ENCODE assay signal across 8 cellular contexts in the genomic region with DNA sequence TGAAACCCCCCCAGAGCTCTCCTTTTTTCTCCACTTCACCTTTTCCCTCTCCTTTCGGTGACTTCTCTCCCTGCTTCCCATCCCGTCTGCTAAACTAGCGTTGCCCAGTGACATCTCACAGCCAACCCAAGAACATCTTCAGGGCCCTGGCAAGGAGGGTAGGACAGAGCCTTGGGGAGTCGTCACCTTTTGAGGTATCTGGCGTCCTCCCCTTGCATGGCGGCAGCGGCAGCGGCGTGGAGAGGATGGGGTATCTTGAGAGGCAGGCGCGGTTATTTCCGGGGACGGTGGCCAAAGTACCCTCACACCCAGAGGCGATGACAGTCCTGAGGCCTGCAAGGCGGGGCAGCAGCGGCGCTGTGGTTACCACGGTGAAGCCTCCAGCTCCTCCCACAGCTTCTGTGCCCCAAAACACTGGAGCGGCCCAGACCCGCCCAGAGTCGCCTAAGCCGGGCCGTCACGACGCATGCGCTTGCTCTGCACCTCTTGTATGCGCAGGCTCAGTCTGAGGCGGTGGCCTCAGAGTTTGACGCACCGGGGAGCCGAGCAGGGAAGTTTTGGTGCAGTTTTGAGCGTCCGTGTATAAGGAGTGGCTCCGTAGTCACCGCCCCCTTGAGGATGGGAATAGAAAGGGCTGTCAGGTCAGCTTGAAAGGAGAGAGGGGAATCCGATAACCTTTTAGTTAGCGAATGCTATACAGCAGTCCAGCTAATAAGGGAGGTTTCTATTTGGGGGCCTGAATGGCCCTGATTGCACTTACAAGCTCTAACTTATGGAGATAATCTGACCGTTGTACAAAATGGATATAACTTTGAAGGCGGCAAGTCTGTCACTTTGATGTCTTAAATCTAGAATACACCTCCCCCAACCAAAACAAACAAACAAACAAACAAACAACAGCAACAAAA. TPM values are rescaled to one million over a fixed set of nuclear protein-coding genes. Genes with fewer than 3 reads are reported as not detected.
A peak's percentile ranks its signal among the peaks of the same experiment; 100 is the strongest.
DNase-seq lines count a peak whose midpoint lies in the region; TF ChIP-seq lines count a peak whose summit lies in the region.

Gene KIFAP3 (minus strand): TSS at position 446 of the 908 bp plus-strand sequence. CDS start 228 bp downstream, at position 218.

- peaks cover 48% of the 10 kb centered on the region for H3K79me2 ChIP-seq in neural cell (replicated peaks; ENCODE audit: insufficient read depth, low read length)

- H3K27ac ChIP-seq in neural cell (ENCODE audit: low read length), result peak within 1 kb of the TSS; percentile 94
- peak within 1 kb of the TSS; percentile 63 for H3K27ac ChIP-seq in stomach smooth muscle (ENCODE audit: low read length)

- peak; percentile 84 for DNase-seq in H7
- peak; percentile 99 for DNase-seq in M059J (ENCODE audit: low read depth)
- DNase-seq in SHP77 treated with DMSO at 0.1 percent for 48 hours (lab: John Stamatoyannopoulos, UW), result peak; percentile 96
- peak; percentile 89 for DNase-seq in activated gamma-delta T cell (lab: John Stamatoyannopoulos, UW)
- DNase-seq in fibroblast of the conjunctiva (ENCODE audit: low read depth), result peak; percentile 98

- peaks cover 6% of the 10 kb centered on the region for H3F3A ChIP-seq in neural cell (ENCODE audit: insufficient read depth, low read length, poor library complexity, severe bottlenecking)

- H4K20me1 ChIP-seq in neural cell (ENCODE audit: insufficient read depth), result no peaks in the 10 kb centered on the region

- no peaks in the 10 kb centered on the region for H3K36me3 ChIP-seq in ES-I3 (ENCODE audit: insufficient read depth, low read length)
- H3K36me3 ChIP-seq in H7 (replicated peaks; ENCODE audit: control insufficient read depth, insufficient read depth, low read length), result no peaks in the 10 kb centered on the region
- H3K36me3 ChIP-seq in neural cell (ENCODE audit: insufficient read depth, low read length), result no peaks in the 10 kb centered on the region
- H3K36me3 ChIP-seq in stomach smooth muscle (ENCODE audit: control insufficient read depth in 2 of 2, insufficient read depth in 2 of 2, low read length in 2 of 2), result no peaks in the 10 kb centered on the region

- peak within 1 kb of the TSS; percentile 95 for H3K4me2 ChIP-seq in neural cell (ENCODE audit: low read length)

- TF ChIP-seq RAD21 in neural cell (conservative IDR thresholded peaks at IDR 0.05), result peak; percentile 60

- H3K27me3 ChIP-seq in H7 (ENCODE audit: control insufficient read depth, insufficient read depth, low read length), result no peaks in the 10 kb centered on the region
- no peaks in the 10 kb centered on the region for H3K27me3 ChIP-seq in neural cell (ENCODE audit: insufficient read depth, low read depth, low read length)
- H3K27me3 ChIP-seq in stomach smooth muscle (ENCODE audit: control insufficient read depth in 1 of 2, insufficient read depth in 2 of 2, low read length in 2 of 2), result no peaks in the 10 kb centered on the region

- H3K9me2 ChIP-seq in neural cell (ENCODE audit: insufficient read depth, low read length), result no peaks in the 10 kb centered on the region

- no peaks in the 10 kb centered on the region for H3K4me1 ChIP-seq in ES-I3 (ENCODE audit: insufficient read depth, low read length)
- peaks cover 4% of the 10 kb centered on the region for H3K4me1 ChIP-seq in stomach smooth muscle (ENCODE audit: control insufficient read depth, insufficient read depth, low read length)

- H3K9me3 ChIP-seq in ES-I3 (ENCODE audit: control insufficient read depth, insufficient read depth, low read length) (no peaks in the 10 kb centered on the region; the same call in 1 of the 2 replicates), neural cell (ENCODE audit: low read length) (peaks cover 17% of the 10 kb centered on the region), stomach smooth muscle (ENCODE audit: control insufficient read depth in 2 of 2, low read length in 2 of 2) (peaks cover 0 to 5% of the 10 kb centered on the region in 2 donors)

- H2AFZ ChIP-seq in neural cell (ENCODE audit: low read depth, low read length), result peak within 1 kb of the TSS; percentile 99

- H3K4me3 ChIP-seq in H7 (ENCODE audit: insufficient read depth, low read depth, low read length) (peak within 1 kb of the TSS; percentile 85), neural cell (ENCODE audit: low read length) (peak within 1 kb of the TSS; percentile 86), stomach smooth muscle (ENCODE audit: low read length in 2 of 2) (peak within 1 kb of the TSS; percentile 85 to 98)

- no peak for TF ChIP-seq CTCF in neural cell (IDR thresholded peaks at IDR 0.05; ENCODE audit: poor library complexity, severe bottlenecking)

- TF ChIP-seq EP300 in neural cell (conservative IDR thresholded peaks at IDR 0.05; ENCODE audit: poor library complexity, severe bottlenecking), result no peak

- H3K9ac ChIP-seq in ES-I3 (ENCODE audit: low read depth, low read length) (peak within 1 kb of the TSS; percentile 67; the same call in 1 of the 2 replicates), neural cell (ENCODE audit: low read length) (peak within 1 kb of the TSS; percentile 91), stomach smooth muscle (ENCODE audit: low read length in 2 of 2) (peak within 1 kb of the TSS; percentile 89 to 93)

TF ChIP-seq in neural cell, 6 proteins besides CTCF, POLR2A, EP300 and RAD21:
- TF ChIP-seq TAF1 (IDR thresholded peaks at IDR 0.05; ENCODE audit: low read depth) (peak; percentile 93), SMC3 (conservative IDR thresholded peaks at IDR 0.05; ENCODE audit: poor library complexity) (peak; percentile 61), POLR2AphosphoS5 (IDR thresholded peaks at IDR 0.05) (peak; percentile 85), EZH2 (IDR thresholded peaks at IDR 0.05; ENCODE audit: borderline replicate concordance, insufficient read depth, low read length, poor library complexity, severe bottlenecking) (no peak), MXI1 (conservative IDR thresholded peaks at IDR 0.05; ENCODE audit: poor library complexity, severe bottlenecking) (peak; percentile 85)
- TF ChIP-seq, protein P1, sequence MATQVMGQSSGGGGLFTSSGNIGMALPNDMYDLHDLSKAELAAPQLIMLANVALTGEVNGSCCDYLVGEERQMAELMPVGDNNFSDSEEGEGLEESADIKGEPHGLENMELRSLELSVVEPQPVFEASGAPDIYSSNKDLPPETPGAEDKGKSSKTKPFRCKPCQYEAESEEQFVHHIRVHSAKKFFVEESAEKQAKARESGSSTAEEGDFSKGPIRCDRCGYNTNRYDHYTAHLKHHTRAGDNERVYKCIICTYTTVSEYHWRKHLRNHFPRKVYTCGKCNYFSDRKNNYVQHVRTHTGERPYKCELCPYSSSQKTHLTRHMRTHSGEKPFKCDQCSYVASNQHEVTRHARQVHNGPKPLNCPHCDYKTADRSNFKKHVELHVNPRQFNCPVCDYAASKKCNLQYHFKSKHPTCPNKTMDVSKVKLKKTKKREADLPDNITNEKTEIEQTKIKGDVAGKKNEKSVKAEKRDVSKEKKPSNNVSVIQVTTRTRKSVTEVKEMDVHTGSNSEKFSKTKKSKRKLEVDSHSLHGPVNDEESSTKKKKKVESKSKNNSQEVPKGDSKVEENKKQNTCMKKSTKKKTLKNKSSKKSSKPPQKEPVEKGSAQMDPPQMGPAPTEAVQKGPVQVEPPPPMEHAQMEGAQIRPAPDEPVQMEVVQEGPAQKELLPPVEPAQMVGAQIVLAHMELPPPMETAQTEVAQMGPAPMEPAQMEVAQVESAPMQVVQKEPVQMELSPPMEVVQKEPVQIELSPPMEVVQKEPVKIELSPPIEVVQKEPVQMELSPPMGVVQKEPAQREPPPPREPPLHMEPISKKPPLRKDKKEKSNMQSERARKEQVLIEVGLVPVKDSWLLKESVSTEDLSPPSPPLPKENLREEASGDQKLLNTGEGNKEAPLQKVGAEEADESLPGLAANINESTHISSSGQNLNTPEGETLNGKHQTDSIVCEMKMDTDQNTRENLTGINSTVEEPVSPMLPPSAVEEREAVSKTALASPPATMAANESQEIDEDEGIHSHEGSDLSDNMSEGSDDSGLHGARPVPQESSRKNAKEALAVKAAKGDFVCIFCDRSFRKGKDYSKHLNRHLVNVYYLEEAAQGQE (IDR thresholded peaks at IDR 0.05; ENCODE audit: borderline replicate concordance), result peak; percentile 65

RNA-seq across cellular contexts. Expression of gene KIFAP3, which starts in this region (rescaled TPM):
- 8.1 and 8.7 TPM in 2 replicates for total RNA-seq in H7 (2014; rRNA removed; shearing (Covaris generic))
- 14.4 and 25.7 TPM in 2 replicates for total RNA-seq in M059J (2014; rRNA removed; shearing (Covaris generic))
- 252 and 256 TPM in 2 replicates for polyA plus RNA-seq in neural cell
- polyA minus RNA-seq in neural cell, result 332 and 362 TPM in 2 replicates

Comparison
In these comparisons a context has a peak if more than half of its experiments do, and no peak if none do; other contexts are left out.
1. Peak in every context shown above with its lines: DNase-seq, H3K4me3 ChIP-seq and H3K27ac ChIP-seq.